In genomic region chr9:76560481-76560891, GRCh38 we compare ENCODE assay signal across 15 cellular contexts.
DNase-seq lines count a peak whose midpoint lies in the region; ATAC-seq and TF ChIP-seq lines count a peak whose summit lies in the region.
"Had no signal": no experiment of that assay in that cellular context is flagged by ENCODE, and none has a peak within 500 bp of the region (broad histone marks: within the 10 kb centered on the region; RNA-seq: fewer than 3 reads in every experiment).

No MANE protein-coding gene starts in this region.

- H3K27me3 ChIP-seq in ACC112 (ENCODE audit: insufficient read depth, low read length) (no peaks in the 10 kb centered on the region), thyroid gland (no peaks in the 10 kb centered on the region)
- H3K27me3 ChIP-seq: gastrocnemius medialis, spleen had no signal

- H3K27ac Mint-ChIP-seq in HFFc6 = peak overlapping the region; percentile 60

- H3K4me3 ChIP-seq in ACC112 (ENCODE audit: low read depth, low read length) (no peak overlapping the region), astrocyte of the spinal cord (ENCODE audit: low read depth, low read length) (no peak overlapping the region), thyroid gland (replicated peaks in 1 of 3) (no peak overlapping the region)
- H3K4me3 ChIP-seq: gastrocnemius medialis, spleen had no signal

- peak overlapping the region; percentile 35; the same call in 1 of the 2 replicates for H3K4me3 Mint-ChIP-seq in HFFc6
- H3K4me3 Mint-ChIP-seq: nephron had no signal

- no peaks in the 10 kb centered on the region for H3K79me2 ChIP-seq in ACC112 (ENCODE audit: control insufficient read depth, insufficient read depth, low read length, unreplicated experiment)

- no peaks in the 10 kb centered on the region for H3K36me3 Mint-ChIP-seq in HFFc6 (ENCODE audit: low read depth)

- no peak for TF ChIP-seq CTCF in HFFc6 (IDR thresholded peaks at IDR 0.05)
- TF ChIP-seq CTCF in astrocyte of the spinal cord (IDR thresholded peaks at IDR 0.05; ENCODE audit: low read depth, low read length) = no peak
- no peak for TF ChIP-seq CTCF in thyroid gland (IDR thresholded peaks at IDR 0.05)

- peaks cover 84% of the 10 kb centered on the region for H3K4me1 Mint-ChIP-seq in HFFc6 (ENCODE audit: low read depth)
- H3K4me1 Mint-ChIP-seq: nephron had no signal

- no peaks in the 10 kb centered on the region for H3K36me3 ChIP-seq in ACC112 (ENCODE audit: insufficient read depth, low read length)
- no peaks in the 10 kb centered on the region for H3K36me3 ChIP-seq in thyroid gland
- H3K36me3 ChIP-seq: gastrocnemius medialis, spleen had no signal

- 55 to 73% methylated on average over 4 of the region's 4 CpGs for WGBS in thyroid gland, 2 donors

- TF ChIP-seq POLR2A in thyroid gland (IDR thresholded peaks at IDR 0.05) = no peak

- in situ Hi-C loops in astrocyte of the spinal cord (cut with HindIII; ENCODE audit: low sequenced_read_pairs) = no loop called here

- no peaks in the 10 kb centered on the region for H3K27me3 Mint-ChIP-seq in HFFc6 (ENCODE audit: insufficient read depth)

- H3K4me1 ChIP-seq in ACC112 (ENCODE audit: control insufficient read depth, insufficient read depth, low read length, unreplicated experiment) (peaks cover 56% of the 10 kb centered on the region), thyroid gland (peaks cover 8 to 19% of the 10 kb centered on the region in 2 donors)
- H3K4me1 ChIP-seq: gastrocnemius medialis had no signal

- H3K9me3 ChIP-seq in thyroid gland = no peaks in the 10 kb centered on the region
- H3K9me3 ChIP-seq: gastrocnemius medialis had no signal

- DNase-seq in HFFc6 = peak; percentile 73
- DNase-seq in astrocyte of the spinal cord (ENCODE audit: low read depth, low spot score) = peak; percentile 73
- DNase-seq in islet precursor cell = peak; percentile 73
- no peak for DNase-seq in DMS79 treated with DMSO at 0.1 percent for 48 hours (lab: John Stamatoyannopoulos, UW)
- no peak for DNase-seq in NCI-H2029 treated with DMSO at 0.1 percent for 48 hours (lab: John Stamatoyannopoulos, UW)
- DNase-seq in thyroid gland = no peak
- DNase-seq: activated CD4-positive, alpha-beta T cell treated with anti-CD3 and anti-CD28 coated beads, Interleukin-2, amount 50 U/mL, for 4 hours; gastrocnemius medialis; Karpas-422; NCI-H2171; spleen had no signal

- H2AFZ ChIP-seq in ACC112 (ENCODE audit: low read length, unreplicated experiment) = peak overlapping the region; percentile 11

- H3K27ac ChIP-seq in ACC112 (ENCODE audit: low read depth, low read length) (no peak overlapping the region), thyroid gland (no peak overlapping the region)
- H3K27ac ChIP-seq: gastrocnemius medialis had no signal

- H3K9me3 Mint-ChIP-seq in HFFc6 = no peaks in the 10 kb centered on the region
- H3K9me3 Mint-ChIP-seq: nephron had no signal

- intact Hi-C loops in thyroid gland (cut with DNase I) = no loop called here

- ATAC-seq in GM21367 (IDR thresholded peaks at IDR 0.05; ENCODE audit: unreplicated experiment) = no peak
- ATAC-seq: gastrocnemius medialis, Panc1 had no signal

Comparison
In these comparisons a context has a peak if more than half of its experiments do, and no peak if none do; other contexts are left out.
1. DNase-seq: peak in HFFc6 (single experiment), astrocyte of the spinal cord (single experiment) and islet precursor cell (single experiment); none in DMS79 treated with DMSO at 0.1 percent for 48 hours (single experiment), NCI-H2029 treated with DMSO at 0.1 percent for 48 hours (single experiment) and thyroid gland (0 of 2).